ENCODE assay signal across 30 cellular contexts in the genomic region with DNA sequence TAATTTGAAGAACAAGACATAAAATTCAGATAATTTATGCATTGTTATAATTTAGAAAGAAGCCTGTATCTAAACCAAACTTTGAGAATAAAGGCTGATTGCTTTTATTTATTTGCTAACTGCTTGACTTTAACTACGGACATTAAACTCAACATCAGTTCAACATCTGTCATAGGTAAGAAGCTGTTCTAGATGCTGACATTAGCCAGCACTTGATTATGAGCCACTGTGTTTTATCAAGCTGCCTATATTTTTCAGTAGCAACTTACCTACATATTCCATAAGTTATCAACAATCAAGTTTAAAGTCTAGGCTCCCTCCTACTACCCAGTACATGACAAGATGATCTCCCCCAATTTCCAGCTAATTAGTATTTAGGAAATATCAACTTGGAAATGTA.
"Had no signal": no experiment of that assay in that cellular context is flagged by ENCODE, and none has a peak within 500 bp of the region (broad histone marks: within the 10 kb centered on the region; RNA-seq: fewer than 3 reads in every experiment).

No MANE protein-coding gene starts in this region.

- H3K27me3 ChIP-seq: heart right ventricle, left lung, pancreas, tibial nerve, uterus had no signal

- H3K4me1 Mint-ChIP-seq: mesothelial cell of epicardium; neural crest cell; stimulated activated naive CD8-positive, alpha-beta T cell treated with anti-CD3 and anti-CD28 coated beads, Interleukin-15, amount 100 ng/mL, for 72 hours had no signal

- ATAC-seq: left lung; naive thymus-derived CD4-positive, alpha-beta T cell; natural killer cell treated with Interleukin-12 subunit alpha and Interleukin-12 subunit beta and Interleukin-15 and Interleukin-18, amount 100 ng/mL, for 72 hours; pancreas; sciatic nerve; stimulated activated memory B cell treated with anti-CD40 and anti-IgM and Interleukin-4, amounts not matched to agents 10 μg/mL and 1 μg/mL and 100 μg/mL, for 72 hours; stimulated activated naive CD8-positive, alpha-beta T cell treated with anti-CD3 and anti-CD28 coated beads, Interleukin-15, amount 100 ng/mL, for 72 hours had no signal

- H3K4me1 ChIP-seq: left lung, pancreas, tibial nerve, uterus had no signal

- H3K36me3 ChIP-seq: uterus had no signal

- H3K4me3 ChIP-seq: heart right ventricle, left lung, lung, mucosa of descending colon, pancreas, smooth muscle cell, tibial nerve, uterus had no signal

- H3K9me3 ChIP-seq: heart right ventricle, left lung, mucosa of descending colon, pancreas, tibial nerve, uterus had no signal

- H3K27ac ChIP-seq: left lung, pancreas, tibial nerve, uterus had no signal

- H3K4me3 Mint-ChIP-seq: mesothelial cell of epicardium; naive thymus-derived CD4-positive, alpha-beta T cell; natural killer cell treated with Interleukin-12 subunit alpha and Interleukin-12 subunit beta and Interleukin-15 and Interleukin-18, amount 100 ng/mL, for 72 hours; neural crest cell; stimulated activated memory B cell treated with anti-CD40 and anti-IgM and Interleukin-4, amounts not matched to agents 10 μg/mL and 1 μg/mL and 100 μg/mL, for 72 hours; stimulated activated naive CD8-positive, alpha-beta T cell treated with anti-CD3 and anti-CD28 coated beads, Interleukin-15, amount 100 ng/mL, for 72 hours; type B pancreatic cell had no signal

- H3K27me3 Mint-ChIP-seq: naive thymus-derived CD4-positive, alpha-beta T cell; natural killer cell treated with Interleukin-12 subunit alpha and Interleukin-12 subunit beta and Interleukin-15 and Interleukin-18, amount 100 ng/mL, for 72 hours; progenitor cell of endocrine pancreas; stimulated activated memory B cell treated with anti-CD40 and anti-IgM and Interleukin-4, amounts not matched to agents 10 μg/mL and 1 μg/mL and 100 μg/mL, for 72 hours; stimulated activated naive CD8-positive, alpha-beta T cell treated with anti-CD3 and anti-CD28 coated beads, Interleukin-15, amount 100 ng/mL, for 72 hours; type B pancreatic cell had no signal

- H3K9me3 Mint-ChIP-seq: natural killer cell treated with Interleukin-12 subunit alpha and Interleukin-12 subunit beta and Interleukin-15 and Interleukin-18, amount 100 ng/mL, for 72 hours had no signal

- H3K27ac Mint-ChIP-seq: mesothelial cell of epicardium; natural killer cell treated with Interleukin-12 subunit alpha and Interleukin-12 subunit beta and Interleukin-15 and Interleukin-18, amount 100 ng/mL, for 72 hours; stimulated activated naive CD8-positive, alpha-beta T cell treated with anti-CD3 and anti-CD28 coated beads, Interleukin-15, amount 100 ng/mL, for 72 hours had no signal

- H3K4me2 ChIP-seq: smooth muscle cell had no signal

- DNase-seq: heart right ventricle; hippocampal formation; kidney; left colon; left lung; mesendoderm; mucosa of descending colon; naive thymus-derived CD4-positive, alpha-beta T cell; nucleus accumbens; pancreas; retina; right cardiac atrium; stimulated activated CD4-positive, alpha-beta T cell treated with anti-CD3 and anti-CD28 coated beads, Interleukin-1b, Interleukin-23, amount 100 ng/mL, for 48 hours; stimulated activated CD4-positive, alpha-beta T cell treated with anti-CD3 and anti-CD28 coated beads, Interleukin-2, amount 100 ng/mL, for 48 hours; stimulated activated CD4-positive, alpha-beta T cell treated with anti-CD3 and anti-CD28 coated beads, Interleukin-4, amount 100 ng/mL, for 4 hours; stimulated activated CD8-positive, alpha-beta memory T cell treated with anti-CD3 and anti-CD28 coated beads, Interleukin-4, amount 100 ng/mL, for 48 hours; stimulated activated naive CD4-positive, alpha-beta T cell treated with Interleukin-2 at 50 U/mL for 16 hours; stimulated activated naive CD8-positive, alpha-beta T cell treated with anti-CD3 and anti-CD28 coated beads, Interleukin-15, amount 100 ng/mL, for 72 hours; substantia nigra; uterus had no signal
